In genomic region chr5:137309290-137309689, GRCh38 we compare ENCODE assay signal across 18 cellular contexts.
DNase-seq lines count a peak whose midpoint lies in the region; ATAC-seq and TF ChIP-seq lines count a peak whose summit lies in the region.
"Had no signal": no experiment of that assay in that cellular context is flagged by ENCODE, and none has a peak within 500 bp of the region (broad histone marks: within the 10 kb centered on the region; RNA-seq: fewer than 3 reads in every experiment).

No MANE protein-coding gene starts in this region.

- no peak overlapping the region for H2BK15ac ChIP-seq in mesenchymal stem cell (ENCODE audit: low read depth, poor library complexity, severe bottlenecking)

- no peaks in the 10 kb centered on the region for H3K9me3 Mint-ChIP-seq in MCF 10A (ENCODE audit: unreplicated experiment)

- no peaks in the 10 kb centered on the region for H4K20me1 ChIP-seq in PC-9 (ENCODE audit: insufficient read depth)

- no peak overlapping the region for H3K23ac ChIP-seq in mesenchymal stem cell (ENCODE audit: low read length in 2 of 2)

- peak overlapping the region in 1 of 2 experiments; percentile 47 for H2BK12ac ChIP-seq in mesenchymal stem cell (ENCODE audit: low read length in 2 of 2)

- TF ChIP-seq POLR2A in breast epithelium (IDR thresholded peaks at IDR 0.05), result no peak

- no peak overlapping the region for H3K4me2 ChIP-seq in mesenchymal stem cell (ENCODE audit: low read length, poor library complexity, severe bottlenecking)
- H3K4me2 ChIP-seq in PC-9, result no peak overlapping the region

- no peak for DNase-seq in MCF 10A (ENCODE audit: unreplicated experiment)
- DNase-seq in breast epithelium (ENCODE audit: low spot score in 2 of 2), result no peak
- no peak for DNase-seq in RWPE2 (ENCODE audit: low spot score)
- DNase-seq in mesenchymal stem cell, result no peak
- no peak for DNase-seq in left lung
- no peak for DNase-seq in foreskin fibroblast
- DNase-seq in PC-9, result no peak
- DNase-seq: CD8-positive, alpha-beta memory T cell; MM.1S; NCI-H1048; NCI-H1417 treated with DMSO at 0.1 percent for 48 hours; NCI-H187; NCI-H2107; NCI-H2227 treated with DMSO at 0.1 percent for 48 hours; NCI-H524; Right ventricle myocardium superior; SW 1271 had no signal

- H3K36me3 Mint-ChIP-seq in MCF 10A (ENCODE audit: insufficient read depth, unreplicated experiment), result no peaks in the 10 kb centered on the region
- H3K36me3 Mint-ChIP-seq: CD8-positive, alpha-beta memory T cell had no signal

- H3K14ac ChIP-seq in mesenchymal stem cell (ENCODE audit: low read length in 2 of 2), result no peak overlapping the region

- peaks cover 31% of the 10 kb centered on the region for H3K4me1 Mint-ChIP-seq in MCF 10A (ENCODE audit: insufficient read depth, unreplicated experiment)
- H3K4me1 Mint-ChIP-seq: CD8-positive, alpha-beta memory T cell had no signal

- H2AK5ac ChIP-seq in mesenchymal stem cell (ENCODE audit: low read length, severe bottlenecking), result peak overlapping the region; percentile 36

- 98% methylated on average over 2 of the region's 2 CpGs for WGBS in mesenchymal stem cell

- H3K4me3 Mint-ChIP-seq in MCF 10A (ENCODE audit: unreplicated experiment), result no peak overlapping the region
- H3K4me3 Mint-ChIP-seq: CD8-positive, alpha-beta memory T cell had no signal

- TF ChIP-seq CTCF in MCF 10A (IDR thresholded peaks at IDR 0.05; ENCODE audit: unreplicated experiment), result no peak
- TF ChIP-seq CTCF in breast epithelium (IDR thresholded peaks at IDR 0.05), result no peak
- TF ChIP-seq CTCF in RWPE2 (IDR thresholded peaks at IDR 0.05; ENCODE audit: poor library complexity, severe bottlenecking), result no peak
- no peak for TF ChIP-seq CTCF in left lung (IDR thresholded peaks at IDR 0.05)
- no peak for TF ChIP-seq CTCF in foreskin fibroblast (IDR thresholded peaks at IDR 0.05; ENCODE audit: low read depth, low read length)
- no peak for TF ChIP-seq CTCF in PC-9 (conservative IDR thresholded peaks at IDR 0.05)

- H4K91ac ChIP-seq in mesenchymal stem cell (ENCODE audit: low read length), result no peak overlapping the region

- no peak overlapping the region for H3K4ac ChIP-seq in mesenchymal stem cell (ENCODE audit: low read depth in 1 of 2, low read length in 2 of 2)

- no peaks in the 10 kb centered on the region for H3K27me3 Mint-ChIP-seq in MCF 10A (ENCODE audit: insufficient read depth, unreplicated experiment)

- H3K4me3 ChIP-seq in breast epithelium (no peak overlapping the region), RWPE2 (ENCODE audit: severe bottlenecking) (no peak overlapping the region), mesenchymal stem cell (ENCODE audit: insufficient read depth in 1 of 2, low read depth in 1 of 2, low read length in 2 of 2) (no peak overlapping the region), left lung (no peak overlapping the region), foreskin fibroblast (ENCODE audit: low read depth in 1 of 2, low read length in 2 of 2) (no peak overlapping the region), PC-9 (no peak overlapping the region)

- POLR2A ChIA-PET in MCF 10A (lab: Yijun Ruan, JAX), result interaction anchor here (0.7 to 2.1 kb wide), 5 partner anchors 8 to 313 kb away, joined by 3 to 12 read pairs (median 8); no protein-coding TSS in a partner anchor
- POLR2A ChIA-PET in PC-9 (lab: Charles Lee; ENCODE audit: unreplicated experiment), result no interaction called here

- H2AFZ ChIP-seq in mesenchymal stem cell (ENCODE audit: low read depth, low read length) (no peak overlapping the region), PC-9 (no peak overlapping the region)

- no peaks in the 10 kb centered on the region for H3K27me3 ChIP-seq in breast epithelium
- no peaks in the 10 kb centered on the region for H3K27me3 ChIP-seq in RWPE2 (ENCODE audit: insufficient read depth, poor library complexity, severe bottlenecking)
- no peaks in the 10 kb centered on the region for H3K27me3 ChIP-seq in mesenchymal stem cell (ENCODE audit: control insufficient read depth in 1 of 2, insufficient read depth in 1 of 2, low read length in 2 of 2)
- H3K27me3 ChIP-seq in left lung, result no peaks in the 10 kb centered on the region
- no peaks in the 10 kb centered on the region for H3K27me3 ChIP-seq in PC-9 (ENCODE audit: insufficient read depth, low read depth)

- H3K79me2 ChIP-seq in PC-9 (ENCODE audit: low read depth), result no peaks in the 10 kb centered on the region

- H2BK120ac ChIP-seq in mesenchymal stem cell (ENCODE audit: low read depth, low read length), result no peak overlapping the region

- no peak for ATAC-seq in RWPE2 (ENCODE audit: low read depth)
- ATAC-seq in left lung, result no peak
- no peak for ATAC-seq in GM18909 (IDR thresholded peaks at IDR 0.05; ENCODE audit: poor library complexity, unreplicated experiment)

- H3K4me1 ChIP-seq in breast epithelium (no peaks in the 10 kb centered on the region), RWPE2 (ENCODE audit: insufficient read depth, poor library complexity, severe bottlenecking) (peaks cover 19% of the 10 kb centered on the region), mesenchymal stem cell (ENCODE audit: control insufficient read depth, insufficient read depth, low read depth, low read length) (peaks cover 7% of the 10 kb centered on the region), left lung (no peaks in the 10 kb centered on the region), PC-9 (replicated peaks; ENCODE audit: insufficient read depth) (peaks cover 26% of the 10 kb centered on the region)

- peak overlapping the region; percentile 95 for H3K27ac Mint-ChIP-seq in MCF 10A (ENCODE audit: low read depth, unreplicated experiment)
- H3K27ac Mint-ChIP-seq: CD8-positive, alpha-beta memory T cell had no signal

- H3K79me1 ChIP-seq in mesenchymal stem cell (replicated peaks; ENCODE audit: low read length, poor library complexity, severe bottlenecking), result no peaks in the 10 kb centered on the region

- intact Hi-C loops in MCF 10A (cut with micrococcal nuclease) (no loop called here), breast epithelium (cut with DNase I; ENCODE audit: low total_unique reads) (no loop called here), left lung (cut with DNase I) (no loop called here), PC-9 (cut with micrococcal nuclease; ENCODE audit: unreplicated experiment) (loop anchor here (1.0 kb wide), 1 partner anchor 231 kb away; no protein-coding TSS in a partner anchor)

- H3K9me3 ChIP-seq in breast epithelium (no peaks in the 10 kb centered on the region), RWPE2 (ENCODE audit: severe bottlenecking) (no peaks in the 10 kb centered on the region), mesenchymal stem cell (ENCODE audit: control insufficient read depth, low read length) (no peaks in the 10 kb centered on the region), left lung (no peaks in the 10 kb centered on the region), PC-9 (ENCODE audit: insufficient read depth, low read depth) (no peaks in the 10 kb centered on the region)

- H3F3A ChIP-seq in PC-9 (ENCODE audit: insufficient read depth, low read depth), result peaks cover 9% of the 10 kb centered on the region; the same call in 1 of the 2 replicates

- CTCF ChIA-PET in MCF 10A (lab: Yijun Ruan, JAX), result interaction anchor here (0.6 to 2.5 kb wide), 7 partner anchors 11 to 352 kb away, joined by 3 to 49 read pairs (median 3); no protein-coding TSS in a partner anchor
- CTCF ChIA-PET in PC-9 (lab: Charles Lee), result interaction anchor here (2.4 kb wide), 1 partner anchor 11 kb away, joined by 16 read pairs; no protein-coding TSS in a partner anchor

- no peak overlapping the region for H2BK5ac ChIP-seq in mesenchymal stem cell (ENCODE audit: low read depth, low read length, poor library complexity, severe bottlenecking)

- H3K9ac ChIP-seq in mesenchymal stem cell (ENCODE audit: low read length), result no peak overlapping the region

- no peak overlapping the region for H4K8ac ChIP-seq in mesenchymal stem cell (ENCODE audit: low read length)

- H3K9me2 ChIP-seq in PC-9 (ENCODE audit: insufficient read depth), result no peaks in the 10 kb centered on the region

- H3K36me3 ChIP-seq in breast epithelium, result no peaks in the 10 kb centered on the region
- no peaks in the 10 kb centered on the region for H3K36me3 ChIP-seq in RWPE2 (ENCODE audit: low read depth)
- no peaks in the 10 kb centered on the region for H3K36me3 ChIP-seq in mesenchymal stem cell (ENCODE audit: control insufficient read depth in 1 of 2, insufficient read depth in 2 of 2, low read depth in 1 of 2, low read length in 2 of 2)
- H3K36me3 ChIP-seq in left lung, result no peaks in the 10 kb centered on the region
- no peaks in the 10 kb centered on the region for H3K36me3 ChIP-seq in PC-9 (ENCODE audit: low read depth)

- no peak overlapping the region for H3K27ac ChIP-seq in breast epithelium
- H3K27ac ChIP-seq in RWPE2 (ENCODE audit: poor library complexity, severe bottlenecking), result peak overlapping the region; percentile 89
- H3K27ac ChIP-seq in mesenchymal stem cell (ENCODE audit: low read length, poor library complexity, severe bottlenecking), result no peak overlapping the region
- no peak overlapping the region for H3K27ac ChIP-seq in left lung
- H3K27ac ChIP-seq in PC-9, result no peak overlapping the region

- BruUV-seq in MCF 10A (replicated peaks; lab: Mats Ljungman, UMichigan), result no TSS peak
- no TSS peak for BruUV-seq in PC-9 (replicated peaks; lab: Mats Ljungman, UMichigan)

- no peak overlapping the region for H3K18ac ChIP-seq in mesenchymal stem cell (ENCODE audit: low read depth in 1 of 2, low read length in 2 of 2)
